In the genomic region with DNA sequence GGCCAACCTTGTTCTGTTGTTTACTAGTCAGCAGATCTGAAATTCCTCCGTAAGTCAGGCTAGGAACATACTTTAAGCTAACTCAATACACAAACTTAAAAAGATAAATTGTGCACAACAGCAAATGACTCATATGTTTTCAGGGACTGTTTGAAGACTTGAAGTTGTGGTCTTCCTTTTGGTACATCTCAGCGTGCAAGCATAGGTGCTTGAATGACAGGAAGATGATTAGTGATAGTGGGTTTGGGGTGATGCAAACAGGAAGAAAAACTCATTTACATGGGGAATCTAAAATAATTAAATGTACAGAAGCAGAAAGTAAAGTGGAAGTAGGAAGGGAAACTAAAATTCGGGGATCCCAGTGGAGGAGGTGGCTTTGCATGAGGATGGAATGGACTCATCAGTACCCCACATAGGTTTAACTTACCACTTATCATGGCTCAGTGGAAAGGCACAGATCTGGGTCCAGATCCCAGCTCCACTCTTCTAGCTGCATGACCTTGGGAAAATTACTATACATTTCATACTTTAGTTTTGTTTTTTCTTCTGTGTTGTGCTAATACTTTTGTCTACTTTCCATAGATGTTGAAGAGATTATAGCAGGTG, we compare ENCODE assay signal across 15 cellular contexts.
DNase-seq lines count a peak whose midpoint lies in the region; ATAC-seq and TF ChIP-seq lines count a peak whose summit lies in the region.
"Had no signal": no experiment of that assay in that cellular context is flagged by ENCODE, and none has a peak within 500 bp of the region (broad histone marks: within the 10 kb centered on the region; RNA-seq: fewer than 3 reads in every experiment).

No MANE protein-coding gene starts in this region.

- intact Hi-C loops in CD8-positive, alpha-beta T cell (cut with DNase I, micrococcal nuclease), result loop anchor here (1.0 to 5.0 kb wide), 2 partner anchors 16 to 79 kb away; no protein-coding TSS in a partner anchor
- intact Hi-C loops in activated T-helper 2 cell treated with anti-CD3 and anti-CD28 coated beads, Interferon-gamma antibody, Interleukin-2, Interleukin-4, amounts not matched to agents 10 μg/mL and 5 μg/mL and 100 μg/mL, durations not matched to agents 14 hours and 24 hours and 36 hours (cut with micrococcal nuclease), result loop anchor here (1.0 to 5.0 kb wide), 2 partner anchors 59 to 79 kb away; no protein-coding TSS in a partner anchor
- intact Hi-C loops in mucosa of descending colon (cut with DNase I, micrococcal nuclease), result no loop called here

- no peaks in the 10 kb centered on the region for H3K9me3 Mint-ChIP-seq in CD8-positive, alpha-beta T cell
- no peaks in the 10 kb centered on the region for H3K9me3 Mint-ChIP-seq in activated T-helper 2 cell treated with anti-CD3 and anti-CD28 coated beads, Interferon-gamma antibody, Interleukin-2, Interleukin-4, amounts not matched to agents 10 μg/mL and 5 μg/mL and 100 μg/mL, durations not matched to agents 14 hours and 24 hours and 36 hours

- no peaks in the 10 kb centered on the region for H3K36me3 Mint-ChIP-seq in CD8-positive, alpha-beta T cell
- no peaks in the 10 kb centered on the region for H3K36me3 Mint-ChIP-seq in activated T-helper 2 cell treated with anti-CD3 and anti-CD28 coated beads, Interferon-gamma antibody, Interleukin-2, Interleukin-4, amounts not matched to agents 10 μg/mL and 5 μg/mL and 100 μg/mL, durations not matched to agents 14 hours and 24 hours and 36 hours (ENCODE audit: low read depth)

- no peak overlapping the region for H3K4me3 ChIP-seq in CD8-positive, alpha-beta T cell (ENCODE audit: low read depth, low read length)
- H3K4me3 ChIP-seq in mucosa of descending colon, result no peak overlapping the region
- H3K4me3 ChIP-seq: colonic mucosa had no signal

- H3K27me3 ChIP-seq in CD8-positive, alpha-beta T cell (ENCODE audit: insufficient read depth, low read length), result no peaks in the 10 kb centered on the region
- H3K27me3 ChIP-seq: colonic mucosa had no signal

- DNase-seq in CD8-positive, alpha-beta T cell, result peak in 2 of 7 experiments; percentile 25 to 34
- DNase-seq in activated T-helper 2 cell treated with anti-CD3 and anti-CD28 coated beads, Interferon-gamma antibody, Interleukin-2, Interleukin-4, amounts not matched to agents 10 μg/mL and 5 μg/mL and 100 μg/mL, durations not matched to agents 14 hours and 24 hours and 36 hours (ENCODE audit: low spot score), result no peak
- DNase-seq in mucosa of descending colon (no peak), foreskin melanocyte (no peak), hypothalamus (lab: John Stamatoyannopoulos, UW) (no peak), GM03348 (ENCODE audit: low spot score) (no peak)
- DNase-seq: colonic mucosa, DMS79, erythroblast, H7, midbrain, NCI-H748 treated with DMSO at 0.1 percent for 48 hours, T-helper 9 cell had no signal

- H3K4me1 Mint-ChIP-seq in CD8-positive, alpha-beta T cell (ENCODE audit: low read depth), result peaks cover 34% of the 10 kb centered on the region
- H3K4me1 Mint-ChIP-seq in activated T-helper 2 cell treated with anti-CD3 and anti-CD28 coated beads, Interferon-gamma antibody, Interleukin-2, Interleukin-4, amounts not matched to agents 10 μg/mL and 5 μg/mL and 100 μg/mL, durations not matched to agents 14 hours and 24 hours and 36 hours (ENCODE audit: low read depth), result peaks cover 29% of the 10 kb centered on the region

- H3K27me3 Mint-ChIP-seq in CD8-positive, alpha-beta T cell (ENCODE audit: low read depth), result no peaks in the 10 kb centered on the region
- no peaks in the 10 kb centered on the region for H3K27me3 Mint-ChIP-seq in activated T-helper 2 cell treated with anti-CD3 and anti-CD28 coated beads, Interferon-gamma antibody, Interleukin-2, Interleukin-4, amounts not matched to agents 10 μg/mL and 5 μg/mL and 100 μg/mL, durations not matched to agents 14 hours and 24 hours and 36 hours (ENCODE audit: low read depth)

- no peak overlapping the region for H3K27ac ChIP-seq in CD8-positive, alpha-beta T cell (ENCODE audit: low read depth, low read length)
- H3K27ac ChIP-seq in KOPT-K1 (ENCODE audit: low read depth, low read length, poor library complexity, severe bottlenecking), result peak overlapping the region; percentile 5
- H3K27ac ChIP-seq: colonic mucosa had no signal

- POLR2A ChIA-PET in CD8-positive, alpha-beta T cell (lab: Charles Lee), result interaction anchor here (1.0 to 1.8 kb wide), 4 partner anchors 11 to 79 kb away, joined by 3 to 4 read pairs (median 4); no protein-coding TSS in a partner anchor

- ATAC-seq in CD8-positive, alpha-beta T cell, result peak; percentile 87
- ATAC-seq in mucosa of descending colon, result peak; percentile 81
- ATAC-seq: Right ventricle myocardium inferior had no signal

- H3K27ac Mint-ChIP-seq in CD8-positive, alpha-beta T cell, result peak overlapping the region; percentile 75
- H3K27ac Mint-ChIP-seq in activated T-helper 2 cell treated with anti-CD3 and anti-CD28 coated beads, Interferon-gamma antibody, Interleukin-2, Interleukin-4, amounts not matched to agents 10 μg/mL and 5 μg/mL and 100 μg/mL, durations not matched to agents 14 hours and 24 hours and 36 hours, result peak overlapping the region; percentile 72

- CTCF ChIA-PET in CD8-positive, alpha-beta T cell (lab: Charles Lee), result interaction anchor here (0.8 to 3.5 kb wide), 8 partner anchors 13 to 182 kb away, joined by 3 to 25 read pairs (median 4); no protein-coding TSS in a partner anchor

- peaks cover 14% of the 10 kb centered on the region for H3K4me1 ChIP-seq in CD8-positive, alpha-beta T cell (ENCODE audit: insufficient read depth, low read length)
- no peaks in the 10 kb centered on the region for H3K4me1 ChIP-seq in mucosa of descending colon (ENCODE audit: low read depth)
- H3K4me1 ChIP-seq: colonic mucosa had no signal

- TF ChIP-seq CTCF in CD8-positive, alpha-beta T cell (IDR thresholded peaks at IDR 0.05), result no peak
- TF ChIP-seq CTCF in mucosa of descending colon (IDR thresholded peaks at IDR 0.05), result no peak

- peak overlapping the region; percentile 10 for H3K4me3 Mint-ChIP-seq in CD8-positive, alpha-beta T cell
- peak overlapping the region; percentile 15 for H3K4me3 Mint-ChIP-seq in activated T-helper 2 cell treated with anti-CD3 and anti-CD28 coated beads, Interferon-gamma antibody, Interleukin-2, Interleukin-4, amounts not matched to agents 10 μg/mL and 5 μg/mL and 100 μg/mL, durations not matched to agents 14 hours and 24 hours and 36 hours (ENCODE audit: low read depth)

- no peaks in the 10 kb centered on the region for H3K36me3 ChIP-seq in CD8-positive, alpha-beta T cell (ENCODE audit: insufficient read depth, low read length)
- H3K36me3 ChIP-seq in KOPT-K1 (ENCODE audit: insufficient read depth, low read length) (no peaks in the 10 kb centered on the region), mucosa of descending colon (ENCODE audit: low read depth) (no peaks in the 10 kb centered on the region)
- H3K36me3 ChIP-seq: colonic mucosa had no signal

- no peaks in the 10 kb centered on the region for H3K9me3 ChIP-seq in CD8-positive, alpha-beta T cell (ENCODE audit: low read length)
- no peaks in the 10 kb centered on the region for H3K9me3 ChIP-seq in KOPT-K1 (ENCODE audit: insufficient read depth, low read length, poor library complexity, severe bottlenecking)
- no peaks in the 10 kb centered on the region for H3K9me3 ChIP-seq in mucosa of descending colon
- H3K9me3 ChIP-seq: colonic mucosa had no signal

Comparison
In these comparisons a context has a peak if more than half of its experiments do, and no peak if none do; other contexts are left out.
1. intact Hi-C loops: an anchor here in CD8-positive, alpha-beta T cell (1.0 to 5.0 kb wide) and activated T-helper 2 cell treated with anti-CD3 and anti-CD28 coated beads, Interferon-gamma antibody, Interleukin-2, Interleukin-4, amounts not matched to agents 10 μg/mL and 5 μg/mL and 100 μg/mL, durations not matched to agents 14 hours and 24 hours and 36 hours (1.0 to 5.0 kb wide); none called in mucosa of descending colon.